8 cellular contexts compared by ENCODE assay signal in the genomic region with DNA sequence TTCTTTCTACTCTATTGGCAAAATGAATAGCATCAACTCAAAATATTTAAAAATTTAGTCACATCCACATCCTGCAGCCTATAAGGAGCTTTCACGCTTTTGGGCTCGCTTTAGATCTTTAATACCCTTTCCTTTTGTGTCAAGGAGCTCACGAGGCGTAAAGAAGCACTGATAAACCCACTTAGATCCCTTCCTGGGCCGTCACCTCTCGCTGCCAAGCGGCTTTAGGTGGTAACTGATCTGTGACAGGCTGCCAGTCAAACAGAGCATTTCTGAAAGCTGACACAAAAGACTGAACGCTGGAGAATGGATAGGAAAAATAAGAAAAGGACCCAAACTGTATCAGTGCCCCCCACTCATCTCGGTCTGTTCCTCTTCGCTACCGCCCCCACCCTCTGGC.
DNase-seq lines count a peak whose midpoint lies in the region; ATAC-seq and TF ChIP-seq lines count a peak whose summit lies in the region.

No MANE protein-coding gene starts in this region.

- H3K27me3 Mint-ChIP-seq in naive thymus-derived CD4-positive, alpha-beta T cell: no peaks in the 10 kb centered on the region

- H3K9ac ChIP-seq in GM23248 (no peak overlapping the region), mammary epithelial cell (ENCODE audit: insufficient read depth, low read length) (no peak overlapping the region)

- intact Hi-C loops in naive thymus-derived CD4-positive, alpha-beta T cell (cut with micrococcal nuclease): no loop called here
- intact Hi-C loops in mammary epithelial cell (cut with micrococcal nuclease): no loop called here

- ATAC-seq in naive thymus-derived CD4-positive, alpha-beta T cell: no peak

- TF ChIP-seq CTCF in GM06990 (IDR thresholded peaks at IDR 0.05; ENCODE audit: insufficient read depth, low read length, poor library complexity, severe bottlenecking) (no peak), mammary epithelial cell (conservative IDR thresholded peaks at IDR 0.05 in 1 of 2, IDR thresholded peaks at IDR 0.05 in 1 of 2; ENCODE audit: extremely low read depth in 1 of 2, insufficient read depth in 1 of 2, low read depth in 1 of 2, low read length in 2 of 2) (no peak)

- no peaks in the 10 kb centered on the region for H3K9me2 ChIP-seq in GM23248 (ENCODE audit: insufficient read depth)

- CTCF ChIA-PET in naive thymus-derived CD4-positive, alpha-beta T cell (lab: Charles Lee): no interaction called here
- CTCF ChIA-PET in mammary epithelial cell (lab: Charles Lee; ENCODE audit: low non-redundant PET): no interaction called here

- in situ Hi-C loops in GM23248 (cut with MboI): no loop called here
- in situ Hi-C loops in mammary epithelial cell (cut with MboI; ENCODE audit: low sequenced_read_pairs in 2 of 2): no loop called here

- H3K9me3 Mint-ChIP-seq in naive thymus-derived CD4-positive, alpha-beta T cell: peaks cover 0 to 2% (median 0%) of the 10 kb centered on the region in 11 donors

- H3K79me2 ChIP-seq in GM23248 (ENCODE audit: insufficient read depth) (no peaks in the 10 kb centered on the region), mammary epithelial cell (ENCODE audit: insufficient read depth, low read length) (no peaks in the 10 kb centered on the region)

- WGBS in GM23248 (ENCODE audit: low coverage in 1 of 2, low lambda C conversion rate in 2 of 2, missing lambda C conversion rate in 2 of 2), 2 experiments: 56 to 71% methylated on average over 8 to 11 of the region's 11 CpGs
- WGBS in mammary epithelial cell (ENCODE audit: low coverage, missing lambda C conversion rate): 80% methylated on average over 8 of the region's 11 CpGs

- peak; percentile 44 for DNase-seq in GM06990 (ENCODE audit: extremely low read depth, insufficient read length)
- no peak for DNase-seq in GM23248
- DNase-seq in NCI-H446 (lab: John Stamatoyannopoulos, UW): peak; percentile 33 to 74
- no peak for DNase-seq in NCI-H2107 (lab: John Stamatoyannopoulos, UW)
- no peak for DNase-seq in GDM1 (lab: John Stamatoyannopoulos, UW)
- DNase-seq in naive thymus-derived CD4-positive, alpha-beta T cell: no peak
- no peak for DNase-seq in mammary epithelial cell

- H3K36me3 Mint-ChIP-seq in naive thymus-derived CD4-positive, alpha-beta T cell: no peaks in the 10 kb centered on the region

- H3K4me2 ChIP-seq in GM23248 (ENCODE audit: unreplicated experiment) (no peak overlapping the region), mammary epithelial cell (ENCODE audit: insufficient read depth, low read depth, low read length) (no peak overlapping the region)

- H2AFZ ChIP-seq in GM23248 (peak overlapping the region; percentile 74; the same call in 1 of the 2 replicates), mammary epithelial cell (ENCODE audit: low read depth, low read length) (no peak overlapping the region)

- POLR2A ChIA-PET in naive thymus-derived CD4-positive, alpha-beta T cell (lab: Charles Lee): no interaction called here

- no peaks in the 10 kb centered on the region for H3K4me1 Mint-ChIP-seq in naive thymus-derived CD4-positive, alpha-beta T cell

- H3K4me1 ChIP-seq in GM23248 (ENCODE audit: insufficient read depth): peaks cover 20% of the 10 kb centered on the region
- H3K4me1 ChIP-seq in naive thymus-derived CD4-positive, alpha-beta T cell (ENCODE audit: control insufficient read depth in 2 of 2, insufficient read depth in 2 of 2, low read length in 2 of 2): no peaks in the 10 kb centered on the region
- H3K4me1 ChIP-seq in mammary epithelial cell (ENCODE audit: insufficient read depth, low read length): no peaks in the 10 kb centered on the region

- H4K20me1 ChIP-seq in GM23248 (ENCODE audit: insufficient read depth): no peaks in the 10 kb centered on the region
- H4K20me1 ChIP-seq in mammary epithelial cell (ENCODE audit: insufficient read depth, low read length): no peaks in the 10 kb centered on the region

- dilution Hi-C loops in mammary epithelial cell (cut with HindIII; ENCODE audit: low sequenced_read_pairs): no loop called here

- H3K27me3 ChIP-seq in GM06990 (replicated peaks; ENCODE audit: control insufficient read depth, insufficient read depth, low read length) (no peaks in the 10 kb centered on the region), GM23248 (replicated peaks; ENCODE audit: insufficient read depth) (no peaks in the 10 kb centered on the region), layer of hippocampus (ENCODE audit: control insufficient read depth, insufficient read depth, low read length) (no peaks in the 10 kb centered on the region), mammary epithelial cell (ENCODE audit: insufficient read depth, low read length) (no peaks in the 10 kb centered on the region)
- no peaks in the 10 kb centered on the region for H3K27me3 ChIP-seq in naive thymus-derived CD4-positive, alpha-beta T cell (ENCODE audit: control insufficient read depth in 2 of 2, insufficient read depth in 2 of 2, low read length in 2 of 2)

- H3K4me3 Mint-ChIP-seq in naive thymus-derived CD4-positive, alpha-beta T cell: no peak overlapping the region

- no TSS peak for BruUV-seq in mammary epithelial cell (replicated peaks; lab: Mats Ljungman, UMichigan)

- H3K36me3 ChIP-seq in GM06990 (ENCODE audit: control insufficient read depth, insufficient read depth, low read length) (no peaks in the 10 kb centered on the region), GM23248 (ENCODE audit: low read depth) (no peaks in the 10 kb centered on the region), mammary epithelial cell (ENCODE audit: insufficient read depth, low read length) (no peaks in the 10 kb centered on the region)
- H3K36me3 ChIP-seq in naive thymus-derived CD4-positive, alpha-beta T cell (ENCODE audit: control insufficient read depth in 2 of 3, insufficient read depth in 3 of 3, low read length in 3 of 3): no peaks in the 10 kb centered on the region

- H3K27ac ChIP-seq in GM23248 (no peak overlapping the region), layer of hippocampus (ENCODE audit: low read depth, low read length) (peak overlapping the region; percentile 64), mammary epithelial cell (ENCODE audit: insufficient read depth, low read depth, low read length) (no peak overlapping the region)
- H3K27ac ChIP-seq in naive thymus-derived CD4-positive, alpha-beta T cell (ENCODE audit: low read depth, low read length): no peak overlapping the region

- H3K9me3 ChIP-seq in GM23248 (ENCODE audit: low read depth) (no peaks in the 10 kb centered on the region), mammary epithelial cell (replicated peaks; ENCODE audit: insufficient read depth, low read length) (no peaks in the 10 kb centered on the region)
- no peaks in the 10 kb centered on the region for H3K9me3 ChIP-seq in naive thymus-derived CD4-positive, alpha-beta T cell (ENCODE audit: control insufficient read depth in 2 of 3, low read length in 3 of 3)

- H3K27ac Mint-ChIP-seq in naive thymus-derived CD4-positive, alpha-beta T cell: no peak overlapping the region

- H3K4me3 ChIP-seq in GM06990 (replicated peaks; ENCODE audit: low read depth, low read length) (peak overlapping the region; percentile 42), GM23248 (no peak overlapping the region), mammary epithelial cell (replicated peaks in 1 of 3; ENCODE audit: insufficient read depth in 1 of 3, low read depth in 2 of 3, low read length in 3 of 3) (no peak overlapping the region)
- no peak overlapping the region for H3K4me3 ChIP-seq in naive thymus-derived CD4-positive, alpha-beta T cell (ENCODE audit: low read length)

- H3F3A ChIP-seq in GM23248 (ENCODE audit: insufficient read depth): no peaks in the 10 kb centered on the region

Comparison
In these comparisons a context has a peak if more than half of its experiments do, and no peak if none do; other contexts are left out.
1. DNase-seq: peak in GM06990 (single experiment) and NCI-H446 (2 of 2); none in GM23248 (single experiment), NCI-H2107 (single experiment), GDM1 (single experiment), naive thymus-derived CD4-positive, alpha-beta T cell (0 of 9) and mammary epithelial cell (single experiment).